27 cellular contexts compared by ENCODE assay signal in genomic region chr6:62978920-62979319, GRCh38.
"Had no signal": no experiment of that assay in that cellular context is flagged by ENCODE, and none has a peak within 500 bp of the region (broad histone marks: within the 10 kb centered on the region; RNA-seq: fewer than 3 reads in every experiment).

No MANE protein-coding gene starts in this region.

- H3K27ac Mint-ChIP-seq: activated naive CD8-positive, alpha-beta T cell; brain; natural killer cell treated with Interleukin-12 subunit alpha and Interleukin-12 subunit beta and Interleukin-15 and Interleukin-18, amount 100 ng/mL, for 72 hours; stimulated activated effector memory CD8-positive, alpha-beta T cell treated with anti-CD3 and anti-CD28 coated beads, Interleukin-12 subunit alpha, Interleukin-12 subunit beta, amount 100 ng/mL, for 72 hours; stimulated activated naive CD8-positive, alpha-beta T cell treated with anti-CD3 and anti-CD28 coated beads, Interleukin-15, Interleukin-2, amounts not matched to agents 100 ng/mL and 50 ng/mL, for 24 hours had no signal

- H3K4me3 ChIP-seq: adrenal gland, cardiac muscle cell, colonic mucosa, left lung, lower lobe of right lung, right lobe of liver, upper lobe of left lung, vagina had no signal

- DNase-seq: activated CD4-positive, alpha-beta T cell treated with anti-CD3 and anti-CD28 coated beads for 4 hours; activated CD4-positive, alpha-beta T cell treated with anti-CD3 and anti-CD28 coated beads, Interleukin-2, amount 50 U/mL, for 4 hours; activated CD8-positive, alpha-beta memory T cell treated with anti-CD3 and anti-CD28 coated beads for 24 hours; activated effector memory CD4-positive, alpha-beta T cell treated with Interleukin-2 at 50 U/mL for 16 hours; activated naive CD4-positive, alpha-beta T cell treated with Interleukin-2 at 50 U/mL for 16 hours; adrenal gland; aorta; cerebellar nuclear complex; colonic mucosa; effector CD8-positive, alpha-beta T cell; left lung; lower lobe of right lung; mesendoderm; right lobe of liver; stimulated activated CD4-positive, alpha-beta T cell treated with anti-CD3 and anti-CD28 coated beads, Interleukin-4, amount 100 ng/mL, for 24 hours; substantia nigra; upper lobe of left lung had no signal

- H3K36me3 Mint-ChIP-seq: activated naive CD8-positive, alpha-beta T cell; brain; stimulated activated effector memory CD8-positive, alpha-beta T cell treated with anti-CD3 and anti-CD28 coated beads, Interleukin-12 subunit alpha, Interleukin-12 subunit beta, amount 100 ng/mL, for 72 hours had no signal

- FAIRE-seq: TTC549 had no signal

- H3K9me3 ChIP-seq: colonic mucosa, lower lobe of right lung, right lobe of liver, upper lobe of left lung, vagina had no signal

- H3K4me3 Mint-ChIP-seq: activated naive CD8-positive, alpha-beta T cell; brain; natural killer cell treated with Interleukin-12 subunit alpha and Interleukin-12 subunit beta and Interleukin-15 and Interleukin-18, amount 100 ng/mL, for 72 hours; stimulated activated effector memory CD8-positive, alpha-beta T cell treated with anti-CD3 and anti-CD28 coated beads, Interleukin-12 subunit alpha, Interleukin-12 subunit beta, amount 100 ng/mL, for 72 hours; stimulated activated naive CD8-positive, alpha-beta T cell treated with anti-CD3 and anti-CD28 coated beads, Interleukin-15, Interleukin-2, amounts not matched to agents 100 ng/mL and 50 ng/mL, for 24 hours had no signal

- ATAC-seq: left lung; lower lobe of right lung; natural killer cell treated with Interleukin-12 subunit alpha and Interleukin-12 subunit beta and Interleukin-15 and Interleukin-18, amount 100 ng/mL, for 72 hours; right lobe of liver; stimulated activated effector memory CD8-positive, alpha-beta T cell treated with anti-CD3 and anti-CD28 coated beads, Interleukin-12 subunit alpha, Interleukin-12 subunit beta, amount 100 ng/mL, for 72 hours had no signal

- H3K27ac ChIP-seq: adrenal gland, cardiac muscle cell, colonic mucosa, epithelial cell of prostate, left lung, lower lobe of right lung, right lobe of liver, upper lobe of left lung, vagina, VCaP had no signal

- H3K27me3 ChIP-seq: adrenal gland, cardiac muscle cell, colonic mucosa, left lung, right lobe of liver, upper lobe of left lung, vagina had no signal

- H3K27me3 Mint-ChIP-seq: activated naive CD8-positive, alpha-beta T cell; natural killer cell treated with Interleukin-12 subunit alpha and Interleukin-12 subunit beta and Interleukin-15 and Interleukin-18, amount 100 ng/mL, for 72 hours; stimulated activated naive CD8-positive, alpha-beta T cell treated with anti-CD3 and anti-CD28 coated beads, Interleukin-15, Interleukin-2, amounts not matched to agents 100 ng/mL and 50 ng/mL, for 24 hours had no signal

- H3K36me3 ChIP-seq: adrenal gland, cardiac muscle cell, colonic mucosa, left lung, lower lobe of right lung, right lobe of liver, upper lobe of left lung, vagina had no signal

- H3K4me1 Mint-ChIP-seq: brain; stimulated activated effector memory CD8-positive, alpha-beta T cell treated with anti-CD3 and anti-CD28 coated beads, Interleukin-12 subunit alpha, Interleukin-12 subunit beta, amount 100 ng/mL, for 72 hours had no signal

- H3K4me1 ChIP-seq: adrenal gland, colonic mucosa, left lung, lower lobe of right lung, right lobe of liver, upper lobe of left lung, vagina had no signal
